ENCODE assay signal across 8 cellular contexts in genomic region chr16:74398212-74398895, GRCh38. TPM values are rescaled to one million over a fixed set of nuclear protein-coding genes. Genes with fewer than 3 reads are reported as not detected.
DNase-seq lines count a peak whose midpoint lies in the region; ATAC-seq and TF ChIP-seq lines count a peak whose summit lies in the region.
"Not testable (repeated sequence)": the region's sequence is repeated elsewhere in the genome, so short reads cannot be mapped to it uniquely, and the experiment has no call there.
"Had no signal": no experiment of that assay in that cellular context is flagged by ENCODE, and none has a peak within 500 bp of the region (broad histone marks: within the 10 kb centered on the region; RNA-seq: fewer than 3 reads in every experiment).

No MANE protein-coding gene starts in this region.

- not testable (repeated sequence) for H3K4me1 ChIP-seq in Panc1 (ENCODE audit: control insufficient read depth, insufficient read depth, low read length); body of pancreas
- peaks cover 13 to 24% of the 10 kb centered on the region in 2 donors for H3K4me1 ChIP-seq in thyroid gland

- ATAC-seq in Panc1 = peak; percentile 63
- peak; percentile 16 for ATAC-seq in body of pancreas
- ATAC-seq in Right ventricle myocardium superior (ENCODE audit: poor library complexity) = peak; percentile 77
- peak; percentile 43 for ATAC-seq in left lobe of liver
- ATAC-seq in natural killer cell treated with Interleukin-12 subunit alpha and Interleukin-12 subunit beta and Interleukin-15 and Interleukin-18, amount 100 ng/mL, for 72 hours = peak; percentile 37 to 41

- not testable (repeated sequence) for H3K4me1 Mint-ChIP-seq in natural killer cell treated with Interleukin-12 subunit alpha and Interleukin-12 subunit beta and Interleukin-15 and Interleukin-18, amount 100 ng/mL, for 72 hours (ENCODE audit: low read depth in 2 of 2)

- not testable (repeated sequence) for H3K27me3 ChIP-seq in Panc1 (ENCODE audit: control insufficient read depth, insufficient read depth, low read length); body of pancreas; thyroid gland

- not testable (repeated sequence) for H3K36me3 ChIP-seq in Panc1 (ENCODE audit: control insufficient read depth, insufficient read depth, low read length); body of pancreas (replicated peaks in 1 of 2; ENCODE audit: insufficient read depth in 1 of 2, low read depth in 2 of 2); thyroid gland

- not testable (repeated sequence) for H3K36me3 Mint-ChIP-seq in natural killer cell treated with Interleukin-12 subunit alpha and Interleukin-12 subunit beta and Interleukin-15 and Interleukin-18, amount 100 ng/mL, for 72 hours

- H3K9me3 ChIP-seq in Panc1 (ENCODE audit: control insufficient read depth, insufficient read depth, low read depth, low read length); body of pancreas; thyroid gland: not testable (repeated sequence)

- intact Hi-C loops in Panc1 (cut with micrococcal nuclease; ENCODE audit: unreplicated experiment); body of pancreas (cut with DNase I); Right ventricle myocardium superior (cut with DNase I); thyroid gland (cut with DNase I): not testable (repeated sequence)

- DNase-seq in Panc1 (ENCODE audit: low read depth, low spot score); body of pancreas; Right ventricle myocardium superior; left lobe of liver (ENCODE audit: low spot score); natural killer cell treated with Interleukin-12 subunit alpha and Interleukin-12 subunit beta and Interleukin-15 and Interleukin-18, amount 100 ng/mL, for 72 hours (ENCODE audit: low spot score): not testable (repeated sequence)
- peak; percentile 24 for DNase-seq in retina
- peak; percentile 80 for DNase-seq in thyroid gland

- 37 to 55% methylated on average over 2 to 9 of the region's 15 CpGs for WGBS in body of pancreas, 2 donors
- 42 to 64% methylated on average over 1 to 10 of the region's 15 CpGs for WGBS in thyroid gland, 2 donors

- in situ Hi-C loops in Panc1 (cut with HindIII; ENCODE audit: low pct_unique_long_range_greater_than_20kb, low sequenced_read_pairs) = not testable (repeated sequence)

- H3K27ac ChIP-seq in Panc1 (ENCODE audit: low read length); body of pancreas: not testable (repeated sequence)
- peak overlapping the region; percentile 24 to 46 (median 33) for H3K27ac ChIP-seq in thyroid gland

- H3K4me3 ChIP-seq in Panc1 (ENCODE audit: low read depth in 2 of 2, low read length in 2 of 2); body of pancreas; thyroid gland (replicated peaks in 1 of 3): not testable (repeated sequence)

- CTCF ChIA-PET in Panc1 (lab: Charles Lee) = not testable (repeated sequence)

- H3K4me3 Mint-ChIP-seq in natural killer cell treated with Interleukin-12 subunit alpha and Interleukin-12 subunit beta and Interleukin-15 and Interleukin-18, amount 100 ng/mL, for 72 hours = not testable (repeated sequence)

- H3K9me3 Mint-ChIP-seq in natural killer cell treated with Interleukin-12 subunit alpha and Interleukin-12 subunit beta and Interleukin-15 and Interleukin-18, amount 100 ng/mL, for 72 hours = not testable (repeated sequence)

- not testable (repeated sequence) for TF ChIP-seq POLR2A in body of pancreas (IDR thresholded peaks at IDR 0.05); thyroid gland (IDR thresholded peaks at IDR 0.05)

- not testable (repeated sequence) for H3K27me3 Mint-ChIP-seq in natural killer cell treated with Interleukin-12 subunit alpha and Interleukin-12 subunit beta and Interleukin-15 and Interleukin-18, amount 100 ng/mL, for 72 hours

- H3K27ac Mint-ChIP-seq in natural killer cell treated with Interleukin-12 subunit alpha and Interleukin-12 subunit beta and Interleukin-15 and Interleukin-18, amount 100 ng/mL, for 72 hours = not testable (repeated sequence)

- POLR2A ChIA-PET in Panc1 (lab: Charles Lee) = not testable (repeated sequence)

- BruUV-seq in Panc1 (replicated peaks; lab: Mats Ljungman, UMichigan) = not testable (repeated sequence)

- TF ChIP-seq CTCF in Panc1 (IDR thresholded peaks at IDR 0.05); body of pancreas (IDR thresholded peaks at IDR 0.05); thyroid gland (IDR thresholded peaks at IDR 0.05): not testable (repeated sequence)

RNA-seq across cellular contexts. Expression of gene NPIPB15, which starts 22.2 kb away (rescaled TPM):
- total RNA-seq in Panc1 (2021; ENCODE audit: unreplicated experiment) = not detected
- not detected for polyA plus RNA-seq in Panc1 (2012; ENCODE audit: insufficient read length)
- total RNA-seq in body of pancreas = 10 to 100 TPM in 1 of 2 donors, not detected in 1; 63.3 TPM
- not detected for total RNA-seq in Right ventricle myocardium superior
- 0.38 TPM for total RNA-seq in left lobe of liver
- total RNA-seq in natural killer cell treated with Interleukin-12 subunit alpha and Interleukin-12 subunit beta and Interleukin-15 and Interleukin-18, amount 100 ng/mL, for 72 hours = 1 to 10 TPM; 2.5 to 8.0 TPM
- total RNA-seq in thyroid gland = 10 to 100 TPM in 1 of 4 donors, 1 to 10 TPM in 2, not detected in 1; 2.0 to 13.6 (median 2.5) TPM

RNA-seq across cellular contexts. Expression of gene CLEC18B, which starts 22.9 kb away (rescaled TPM):
- total RNA-seq in Panc1 (2021; ENCODE audit: unreplicated experiment) = not detected
- not detected for polyA plus RNA-seq in Panc1 (2012; ENCODE audit: insufficient read length)
- under 1 TPM in 1 of 2 donors, not detected in 1; 0.26 TPM for total RNA-seq in body of pancreas
- 0.32 TPM for total RNA-seq in Right ventricle myocardium superior
- 1.1 TPM for total RNA-seq in left lobe of liver
- 1 to 10 TPM; 1.4 to 2.2 TPM for total RNA-seq in natural killer cell treated with Interleukin-12 subunit alpha and Interleukin-12 subunit beta and Interleukin-15 and Interleukin-18, amount 100 ng/mL, for 72 hours
- under 1 TPM in 1 of 4 donors, not detected in 3; 0.67 TPM for total RNA-seq in thyroid gland
- total RNA-seq: H1 had no signal

Comparison
In these comparisons a context has a peak if more than half of its experiments do, and no peak if none do; other contexts are left out.
1. ATAC-seq: peak in every context shown above with its lines; median percentile 77 in Right ventricle myocardium superior; 63 in Panc1; 43 in left lobe of liver; 39 in natural killer cell treated with Interleukin-12 subunit alpha and Interleukin-12 subunit beta and Interleukin-15 and Interleukin-18, amount 100 ng/mL, for 72 hours; 16 in body of pancreas.